Comparison of ENCODE assay signal across 8 cellular contexts in genomic region chr10:48604408-48605263, GRCh38. TPM values are rescaled to one million over a fixed set of nuclear protein-coding genes. Genes with fewer than 3 reads are reported as not detected.
DNase-seq lines count a peak whose midpoint lies in the region; ATAC-seq and TF ChIP-seq lines count a peak whose summit lies in the region.

A gene with protein sequence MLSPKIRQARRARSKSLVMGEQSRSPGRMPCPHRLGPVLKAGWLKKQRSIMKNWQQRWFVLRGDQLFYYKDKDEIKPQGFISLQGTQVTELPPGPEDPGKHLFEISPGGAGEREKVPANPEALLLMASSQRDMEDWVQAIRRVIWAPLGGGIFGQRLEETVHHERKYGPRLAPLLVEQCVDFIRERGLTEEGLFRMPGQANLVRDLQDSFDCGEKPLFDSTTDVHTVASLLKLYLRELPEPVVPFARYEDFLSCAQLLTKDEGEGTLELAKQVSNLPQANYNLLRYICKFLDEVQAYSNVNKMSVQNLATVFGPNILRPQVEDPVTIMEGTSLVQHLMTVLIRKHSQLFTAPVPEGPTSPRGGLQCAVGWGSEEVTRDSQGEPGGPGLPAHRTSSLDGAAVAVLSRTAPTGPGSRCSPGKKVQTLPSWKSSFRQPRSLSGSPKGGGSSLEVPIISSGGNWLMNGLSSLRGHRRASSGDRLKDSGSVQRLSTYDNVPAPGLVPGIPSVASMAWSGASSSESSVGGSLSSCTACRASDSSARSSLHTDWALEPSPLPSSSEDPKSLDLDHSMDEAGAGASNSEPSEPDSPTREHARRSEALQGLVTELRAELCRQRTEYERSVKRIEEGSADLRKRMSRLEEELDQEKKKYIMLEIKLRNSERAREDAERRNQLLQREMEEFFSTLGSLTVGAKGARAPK (minus strand): TSS chr10:48605073. CDS start chr10:48604796, 277 bp downstream.

- H3K4me1 Mint-ChIP-seq in T-helper 17 cell (peaks cover 7% of the 10 kb centered on the region), nephron progenitor cell (peaks cover 4% of the 10 kb centered on the region)

- H3K4me1 ChIP-seq in foreskin keratinocyte: peaks cover 5% of the 10 kb centered on the region

- H3K4me3 ChIP-seq in AG09309 (ENCODE audit: control insufficient read depth, low read depth, low read length): peak within 1 kb of the TSS; percentile 73

- peak within 1 kb of the TSS; percentile 5 for H3K4me3 Mint-ChIP-seq in T-helper 17 cell
- H3K4me3 Mint-ChIP-seq in nephron progenitor cell: peak within 1 kb of the TSS; percentile 77

- H3K36me3 Mint-ChIP-seq in T-helper 17 cell (ENCODE audit: low read depth) (no peaks in the 10 kb centered on the region), nephron progenitor cell (ENCODE audit: low read depth) (no peaks in the 10 kb centered on the region)

- TF ChIP-seq CTCF in AG09309 (IDR thresholded peaks at IDR 0.05; ENCODE audit: control insufficient read depth, insufficient read depth, low read depth, low read length, missing control alignments): no peak
- TF ChIP-seq CTCF in foreskin keratinocyte (conservative IDR thresholded peaks at IDR 0.05): no peak
- TF ChIP-seq CTCF in nephron progenitor cell (IDR thresholded peaks at IDR 0.05): no peak

- no peak for DNase-seq in AG09309 (ENCODE audit: low read depth)
- DNase-seq in T-helper 17 cell: no peak
- DNase-seq in foreskin keratinocyte: peak in 1 of 2 donors; percentile 24
- peak; percentile 64 for DNase-seq in nephron progenitor cell
- no peak for DNase-seq in KG1 (lab: John Stamatoyannopoulos, UW)
- no peak for DNase-seq in T-helper 1 cell

- H3K9me3 Mint-ChIP-seq in nephron progenitor cell: no peaks in the 10 kb centered on the region

- no peaks in the 10 kb centered on the region for H3K9me3 ChIP-seq in T-helper 17 cell (ENCODE audit: control insufficient read depth, low read length, poor library complexity, severe bottlenecking)

- peaks cover 51% of the 10 kb centered on the region for H3K27me3 Mint-ChIP-seq in T-helper 17 cell
- peaks cover 69% of the 10 kb centered on the region for H3K27me3 Mint-ChIP-seq in nephron progenitor cell (ENCODE audit: low read depth, poor library complexity)

- peaks cover 25% of the 10 kb centered on the region for H3K27me3 ChIP-seq in foreskin keratinocyte

- peak; percentile 53 for ATAC-seq in GM19455 (IDR thresholded peaks at IDR 0.05; ENCODE audit: unreplicated experiment)
- peak; percentile 50 for ATAC-seq in T-helper 17 cell
- ATAC-seq in foreskin keratinocyte: peak; percentile 65
- no peak for ATAC-seq in HG03196 (IDR thresholded peaks at IDR 0.05; ENCODE audit: unreplicated experiment)

- H3K27ac Mint-ChIP-seq in T-helper 17 cell (no peak within 1 kb of the TSS), nephron progenitor cell (no peak within 1 kb of the TSS)

- H3K27ac ChIP-seq in foreskin keratinocyte: no peak within 1 kb of the TSS

RNA-seq across cellular contexts. Expression of the gene that starts here (rescaled TPM):
- total RNA-seq in T-helper 17 cell: 1 to 10 TPM in 1 of 2 donors, under 1 TPM in 1; 0.39 to 1.4 TPM
- 5.2 and 7.1 TPM in 2 replicates for total RNA-seq in foreskin keratinocyte
- polyA plus RNA-seq in foreskin keratinocyte: 6.1 and 7.1 TPM in 2 replicates
